ENCODE assay signal across 2 cellular contexts in the genomic region with DNA sequence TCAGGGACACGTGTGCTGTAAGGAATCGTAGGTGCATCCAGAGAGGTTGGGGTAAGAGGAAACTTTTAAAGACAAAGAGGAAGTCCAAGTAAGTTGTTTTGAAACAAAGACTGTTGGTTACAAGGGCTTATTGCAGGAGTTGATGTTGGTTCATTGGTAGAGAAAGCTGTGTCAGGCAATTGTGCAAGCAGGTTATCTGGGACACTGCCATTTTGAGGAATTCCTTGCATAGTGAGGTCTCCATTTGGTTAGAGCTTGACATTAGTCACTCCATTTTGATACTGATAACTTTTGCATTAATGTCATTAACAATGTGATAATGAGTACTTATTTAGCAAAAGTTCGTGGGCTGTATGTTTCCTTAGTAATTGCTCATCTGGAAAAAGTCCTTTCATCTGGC.
TF ChIP-seq lines count a peak whose summit lies in the region.

No MANE protein-coding gene starts in this region.

TF ChIP-seq in liver, 16 proteins besides CTCF, POLR2A, EP300 and RAD21 (continued from another document):
- TF ChIP-seq, protein P1, sequence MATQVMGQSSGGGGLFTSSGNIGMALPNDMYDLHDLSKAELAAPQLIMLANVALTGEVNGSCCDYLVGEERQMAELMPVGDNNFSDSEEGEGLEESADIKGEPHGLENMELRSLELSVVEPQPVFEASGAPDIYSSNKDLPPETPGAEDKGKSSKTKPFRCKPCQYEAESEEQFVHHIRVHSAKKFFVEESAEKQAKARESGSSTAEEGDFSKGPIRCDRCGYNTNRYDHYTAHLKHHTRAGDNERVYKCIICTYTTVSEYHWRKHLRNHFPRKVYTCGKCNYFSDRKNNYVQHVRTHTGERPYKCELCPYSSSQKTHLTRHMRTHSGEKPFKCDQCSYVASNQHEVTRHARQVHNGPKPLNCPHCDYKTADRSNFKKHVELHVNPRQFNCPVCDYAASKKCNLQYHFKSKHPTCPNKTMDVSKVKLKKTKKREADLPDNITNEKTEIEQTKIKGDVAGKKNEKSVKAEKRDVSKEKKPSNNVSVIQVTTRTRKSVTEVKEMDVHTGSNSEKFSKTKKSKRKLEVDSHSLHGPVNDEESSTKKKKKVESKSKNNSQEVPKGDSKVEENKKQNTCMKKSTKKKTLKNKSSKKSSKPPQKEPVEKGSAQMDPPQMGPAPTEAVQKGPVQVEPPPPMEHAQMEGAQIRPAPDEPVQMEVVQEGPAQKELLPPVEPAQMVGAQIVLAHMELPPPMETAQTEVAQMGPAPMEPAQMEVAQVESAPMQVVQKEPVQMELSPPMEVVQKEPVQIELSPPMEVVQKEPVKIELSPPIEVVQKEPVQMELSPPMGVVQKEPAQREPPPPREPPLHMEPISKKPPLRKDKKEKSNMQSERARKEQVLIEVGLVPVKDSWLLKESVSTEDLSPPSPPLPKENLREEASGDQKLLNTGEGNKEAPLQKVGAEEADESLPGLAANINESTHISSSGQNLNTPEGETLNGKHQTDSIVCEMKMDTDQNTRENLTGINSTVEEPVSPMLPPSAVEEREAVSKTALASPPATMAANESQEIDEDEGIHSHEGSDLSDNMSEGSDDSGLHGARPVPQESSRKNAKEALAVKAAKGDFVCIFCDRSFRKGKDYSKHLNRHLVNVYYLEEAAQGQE (IDR thresholded peaks at IDR 0.05), result no peak
- TF ChIP-seq YY1 (IDR thresholded peaks at IDR 0.05) (peak; percentile 58), TAF1 (conservative IDR thresholded peaks at IDR 0.05) (no peak), RXRA (IDR thresholded peaks at IDR 0.05) (no peak), FOXA2 (IDR thresholded peaks at IDR 0.05) (no peak), FOXA1 (IDR thresholded peaks at IDR 0.05) (no peak)
- TF ChIP-seq, protein P2, sequence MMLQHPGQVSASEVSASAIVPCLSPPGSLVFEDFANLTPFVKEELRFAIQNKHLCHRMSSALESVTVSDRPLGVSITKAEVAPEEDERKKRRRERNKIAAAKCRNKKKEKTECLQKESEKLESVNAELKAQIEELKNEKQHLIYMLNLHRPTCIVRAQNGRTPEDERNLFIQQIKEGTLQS (IDR thresholded peaks at IDR 0.05), result no peak

TF ChIP-seq in HepG2, 621 proteins besides CTCF, POLR2A, EP300 and RAD21 (continued from another document):
- TF ChIP-seq, protein P3, sequence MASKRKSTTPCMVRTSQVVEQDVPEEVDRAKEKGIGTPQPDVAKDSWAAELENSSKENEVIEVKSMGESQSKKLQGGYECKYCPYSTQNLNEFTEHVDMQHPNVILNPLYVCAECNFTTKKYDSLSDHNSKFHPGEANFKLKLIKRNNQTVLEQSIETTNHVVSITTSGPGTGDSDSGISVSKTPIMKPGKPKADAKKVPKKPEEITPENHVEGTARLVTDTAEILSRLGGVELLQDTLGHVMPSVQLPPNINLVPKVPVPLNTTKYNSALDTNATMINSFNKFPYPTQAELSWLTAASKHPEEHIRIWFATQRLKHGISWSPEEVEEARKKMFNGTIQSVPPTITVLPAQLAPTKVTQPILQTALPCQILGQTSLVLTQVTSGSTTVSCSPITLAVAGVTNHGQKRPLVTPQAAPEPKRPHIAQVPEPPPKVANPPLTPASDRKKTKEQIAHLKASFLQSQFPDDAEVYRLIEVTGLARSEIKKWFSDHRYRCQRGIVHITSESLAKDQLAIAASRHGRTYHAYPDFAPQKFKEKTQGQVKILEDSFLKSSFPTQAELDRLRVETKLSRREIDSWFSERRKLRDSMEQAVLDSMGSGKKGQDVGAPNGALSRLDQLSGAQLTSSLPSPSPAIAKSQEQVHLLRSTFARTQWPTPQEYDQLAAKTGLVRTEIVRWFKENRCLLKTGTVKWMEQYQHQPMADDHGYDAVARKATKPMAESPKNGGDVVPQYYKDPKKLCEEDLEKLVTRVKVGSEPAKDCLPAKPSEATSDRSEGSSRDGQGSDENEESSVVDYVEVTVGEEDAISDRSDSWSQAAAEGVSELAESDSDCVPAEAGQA (IDR thresholded peaks at IDR 0.05; ENCODE audit: low read depth), result no peak
- TF ChIP-seq, protein P3 (CRISPR knock-in tag; IDR thresholded peaks at IDR 0.05; ENCODE audit: borderline replicate concordance), result no peak
- TF ChIP-seq CBX5 (CRISPR knock-in tag; IDR thresholded peaks at IDR 0.05; ENCODE audit: borderline replicate concordance) (no peak), ZNF772 (CRISPR knock-in tag; IDR thresholded peaks at IDR 0.05) (no peak), ATF7-NPFF (CRISPR knock-in tag; IDR thresholded peaks at IDR 0.05; ENCODE audit: low read depth) (no peak)
